Comparison of ENCODE assay signal across 8 cellular contexts in the genomic region with DNA sequence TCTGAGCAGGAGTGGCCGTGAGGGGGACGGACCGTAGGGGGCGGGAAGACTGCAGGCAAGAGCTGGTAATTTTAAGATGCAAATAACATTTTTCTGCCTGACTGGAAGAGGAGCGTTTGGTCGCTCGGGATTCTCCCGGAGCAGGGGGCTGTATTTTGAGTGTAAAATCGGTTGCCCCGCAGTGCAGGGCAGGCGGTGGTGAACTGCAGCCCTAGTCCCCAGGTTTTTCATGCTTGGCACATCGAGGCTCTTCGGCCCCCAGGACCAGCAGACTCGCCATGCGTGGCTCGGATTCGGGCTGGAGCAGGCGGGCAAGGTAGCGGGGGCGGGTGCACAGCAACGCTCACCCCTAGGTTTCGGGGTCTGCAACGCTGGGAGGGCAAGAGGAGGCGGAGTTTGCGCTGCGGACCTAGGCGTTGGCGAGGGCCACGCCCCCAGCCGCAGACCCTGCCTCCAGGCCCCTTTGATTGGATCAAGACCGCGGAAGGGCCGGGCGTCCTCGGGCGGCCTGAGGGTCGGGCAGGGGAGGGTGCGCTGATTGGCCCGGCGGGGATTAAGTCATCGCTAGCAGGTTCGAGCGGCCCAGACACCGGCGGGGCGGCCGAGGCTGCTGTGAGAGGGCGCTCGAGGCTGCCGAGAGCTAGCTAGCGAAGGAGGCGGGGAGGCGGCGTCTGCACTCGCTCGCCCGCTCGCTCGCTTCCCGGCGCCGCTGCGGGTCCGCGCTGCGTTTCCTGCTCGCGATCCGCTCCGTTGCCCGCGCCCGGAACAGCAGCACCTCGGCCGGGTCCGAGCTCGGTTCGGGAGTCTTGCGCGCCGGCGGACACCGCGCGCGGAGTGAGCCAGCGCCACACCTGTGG. TPM values are rescaled to one million over a fixed set of nuclear protein-coding genes. Genes with fewer than 3 reads are reported as not detected.
A peak's percentile ranks its signal among the peaks of the same experiment; 100 is the strongest.
DNase-seq lines count a peak whose midpoint lies in the region; ATAC-seq and TF ChIP-seq lines count a peak whose summit lies in the region.

Gene ARHGAP26 (plus strand): TSS at position 585 of the 857 bp plus-strand sequence. CDS start 385 bp downstream, outside the sequence.

- TF ChIP-seq POLR2A in vagina (IDR thresholded peaks at IDR 0.05), result peak; percentile 100

- peak within 1 kb of the TSS; percentile 69 to 86 for H3K4me3 ChIP-seq in ascending aorta
- peak within 1 kb of the TSS; percentile 73 for H3K4me3 ChIP-seq in right cardiac atrium (ENCODE audit: low read length)
- peak within 1 kb of the TSS; percentile 66 to 85 for H3K4me3 ChIP-seq in vagina

- DNase-seq in NCI-H187 (lab: John Stamatoyannopoulos, UW) (peak; percentile 71 to 93), T-helper 2 cell (peak; percentile 80 to 97 (median 86)), ascending aorta (ENCODE audit: low spot score in 2 of 2) (peak; percentile 91 to 99), right cardiac atrium (peak; percentile 98 to 99 (median 99)), putamen (ENCODE audit: low spot score) (peak; percentile 98), vagina (ENCODE audit: extremely low spot score in 2 of 2) (peak in 1 of 2 donors; percentile 98)

- H3K27ac ChIP-seq in ascending aorta (peak within 1 kb of the TSS; percentile 85 to 89), right cardiac atrium (ENCODE audit: low read length) (peak within 1 kb of the TSS; percentile 91), vagina (peak within 1 kb of the TSS; percentile 80)

- H3K36me3 ChIP-seq in ascending aorta, result no peaks in the 10 kb centered on the region
- no peaks in the 10 kb centered on the region for H3K36me3 ChIP-seq in vagina

- TF ChIP-seq CTCF in ascending aorta (IDR thresholded peaks at IDR 0.05), result peak in 2 of 3 experiments; percentile 14 to 27
- no peak for TF ChIP-seq CTCF in vagina (IDR thresholded peaks at IDR 0.05)

- no peaks in the 10 kb centered on the region for H3K27me3 ChIP-seq in ascending aorta
- no peaks in the 10 kb centered on the region for H3K27me3 ChIP-seq in right cardiac atrium (ENCODE audit: control insufficient read depth, insufficient read depth)
- H3K27me3 ChIP-seq in vagina, result no peaks in the 10 kb centered on the region

- no peaks in the 10 kb centered on the region for H3K9me3 ChIP-seq in ascending aorta
- H3K9me3 ChIP-seq in right cardiac atrium (ENCODE audit: control insufficient read depth, low read length), result no peaks in the 10 kb centered on the region
- no peaks in the 10 kb centered on the region for H3K9me3 ChIP-seq in vagina

- under 1% methylated on average over 86 of the region's 87 CpGs for WGBS in right cardiac atrium

- peaks cover 0 to 16% of the 10 kb centered on the region in 2 donors for H3K4me1 ChIP-seq in ascending aorta
- H3K4me1 ChIP-seq in right cardiac atrium (ENCODE audit: control insufficient read depth, insufficient read depth, low read length), result no peaks in the 10 kb centered on the region
- H3K4me1 ChIP-seq in vagina, result peaks cover 25% of the 10 kb centered on the region

- ATAC-seq in GM18502 (IDR thresholded peaks at IDR 0.05; ENCODE audit: poor library complexity, unreplicated experiment) (peak; percentile 98), HG02943 (IDR thresholded peaks at IDR 0.05; ENCODE audit: low read depth, unreplicated experiment) (peak; percentile 98), right cardiac atrium (peak; percentile 98)

- intact Hi-C loops in ascending aorta (cut with DNase I), result loop anchor here (1.0 to 5.0 kb wide), 6 partner anchors 17 to 105 kb away; no protein-coding TSS in a partner anchor
- intact Hi-C loops in right cardiac atrium (cut with DNase I), result loop anchor here (2.0 to 10.0 kb wide), 4 partner anchors 15 to 102 kb away; no protein-coding TSS in a partner anchor
- intact Hi-C loops in vagina (cut with DNase I), result loop anchor here (5.0 to 10.0 kb wide), 3 partner anchors 55 to 1593 kb away; partner anchors contain the start of gene PCDHB8

RNA-seq across cellular contexts. Expression of gene ARHGAP26, which starts in this region (rescaled TPM):
- total RNA-seq in ascending aorta (34.9 TPM), right cardiac atrium (10 to 100 TPM; 44.4 to 56.9 (median 47.8) TPM), vagina (42.5 TPM)
- 13.2 TPM for polyA plus RNA-seq in right cardiac atrium

Comparison
In these comparisons a context has a peak if more than half of its experiments do, and no peak if none do; other contexts are left out.
1. CTCF ChIP-seq: peak in ascending aorta (2 of 3); none in vagina (0 of 3).
2. Peak in every context shown above with its lines, with median percentiles within 50 percentile points of each other: ATAC-seq, H3K27ac ChIP-seq and H3K4me3 ChIP-seq.